ENCODE assay signal across 21 cellular contexts in genomic region chr18:24056506-24056905, GRCh38. TPM values are rescaled to one million over a fixed set of nuclear protein-coding genes. Genes with fewer than 3 reads are reported as not detected.
DNase-seq lines count a peak whose midpoint lies in the region; ATAC-seq and TF ChIP-seq lines count a peak whose summit lies in the region.
"Had no signal": no experiment of that assay in that cellular context is flagged by ENCODE, and none has a peak within 500 bp of the region (broad histone marks: within the 10 kb centered on the region; RNA-seq: fewer than 3 reads in every experiment).

No MANE protein-coding gene starts in this region.

- H3K4me3 Mint-ChIP-seq in activated CD8-positive, alpha-beta T cell treated with anti-CD3 and anti-CD28 coated beads for 36 hours: no peak overlapping the region
- no peak overlapping the region for H3K4me3 Mint-ChIP-seq in activated CD8-positive, alpha-beta T cell treated with anti-CD3 and anti-CD28 coated beads, Interleukin-2, amount 10 ng/mL, durations not matched to agents 7 days and 5 days
- H3K4me3 Mint-ChIP-seq in nephron progenitor cell (no peak overlapping the region), neural progenitor cell (no peak overlapping the region)

- no peaks in the 10 kb centered on the region for H3K9me3 ChIP-seq in DOHH2 (ENCODE audit: control insufficient read depth, insufficient read depth, low read length)
- no peaks in the 10 kb centered on the region for H3K9me3 ChIP-seq in adipocyte (ENCODE audit: control insufficient read depth, low read length)
- no peaks in the 10 kb centered on the region for H3K9me3 ChIP-seq in neural progenitor cell (ENCODE audit: low read depth)
- H3K9me3 ChIP-seq: psoas muscle, sigmoid colon had no signal

- H3F3A ChIP-seq in DOHH2 (ENCODE audit: control insufficient read depth, insufficient read depth) (0 out of 2 replicates have a peak, but pooled peaks cover 5% of the 10 kb centered on the region), neural progenitor cell (ENCODE audit: low read depth) (no peaks in the 10 kb centered on the region)

- H3K27me3 ChIP-seq in DOHH2 (ENCODE audit: control insufficient read depth, low read length) (no peaks in the 10 kb centered on the region), adipocyte (replicated peaks; ENCODE audit: control insufficient read depth, insufficient read depth, low read length) (no peaks in the 10 kb centered on the region), neural progenitor cell (no peaks in the 10 kb centered on the region)
- H3K27me3 ChIP-seq: sigmoid colon had no signal

- peaks cover 97% of the 10 kb centered on the region for H3K79me2 ChIP-seq in DOHH2 (ENCODE audit: control insufficient read depth, low read length)
- peaks cover 13% of the 10 kb centered on the region for H3K79me2 ChIP-seq in neural progenitor cell (ENCODE audit: low read depth)

- H3K36me3 ChIP-seq in DOHH2 (ENCODE audit: control insufficient read depth, low read length) (peaks cover 3% of the 10 kb centered on the region; the same call in 1 of the 2 replicates), adipocyte (ENCODE audit: control insufficient read depth, insufficient read depth, low read length, severe bottlenecking) (no peaks in the 10 kb centered on the region), neural progenitor cell (no peaks in the 10 kb centered on the region)
- H3K36me3 ChIP-seq: sigmoid colon had no signal

- H3K4me3 ChIP-seq in DOHH2 (ENCODE audit: low read length) (no peak overlapping the region), adipocyte (ENCODE audit: low read length) (peak overlapping the region; percentile 66), neural progenitor cell (no peak overlapping the region)
- H3K4me3 ChIP-seq: psoas muscle, sigmoid colon had no signal

- peaks cover 5% of the 10 kb centered on the region for H3K9me3 Mint-ChIP-seq in activated CD8-positive, alpha-beta T cell treated with anti-CD3 and anti-CD28 coated beads for 36 hours
- H3K9me3 Mint-ChIP-seq in activated CD8-positive, alpha-beta T cell treated with anti-CD3 and anti-CD28 coated beads, Interleukin-2, amount 10 ng/mL, durations not matched to agents 7 days and 5 days (ENCODE audit: insufficient read depth): no peaks in the 10 kb centered on the region
- H3K9me3 Mint-ChIP-seq in nephron progenitor cell (peaks cover 10% of the 10 kb centered on the region), neural progenitor cell (no peaks in the 10 kb centered on the region)
- H3K9me3 Mint-ChIP-seq: naive thymus-derived CD8-positive, alpha-beta T cell had no signal

- H4K20me1 ChIP-seq in DOHH2 (ENCODE audit: control insufficient read depth, insufficient read depth, low read depth, low read length): peaks cover 10% of the 10 kb centered on the region; the same call in 1 of the 2 replicates
- peaks cover 10% of the 10 kb centered on the region for H4K20me1 ChIP-seq in neural progenitor cell (ENCODE audit: low read depth)

- H3K4me2 ChIP-seq in DOHH2 (ENCODE audit: low read length) (peak overlapping the region; percentile 69), neural progenitor cell (no peak overlapping the region)

- POLR2A ChIA-PET in activated CD8-positive, alpha-beta T cell treated with anti-CD3 and anti-CD28 coated beads for 36 hours (lab: Charles Lee): interaction anchor here (0.8 to 1.0 kb wide), 2 partner anchors 13 to 42 kb away, joined by 3 read pairs; no protein-coding TSS in a partner anchor
- POLR2A ChIA-PET in activated CD8-positive, alpha-beta T cell treated with anti-CD3 and anti-CD28 coated beads, Interleukin-2, amount 10 ng/mL, durations not matched to agents 7 days and 5 days (lab: Charles Lee): no interaction called here

- H3K27me3 Mint-ChIP-seq in activated CD8-positive, alpha-beta T cell treated with anti-CD3 and anti-CD28 coated beads for 36 hours: no peaks in the 10 kb centered on the region
- no peaks in the 10 kb centered on the region for H3K27me3 Mint-ChIP-seq in activated CD8-positive, alpha-beta T cell treated with anti-CD3 and anti-CD28 coated beads, Interleukin-2, amount 10 ng/mL, durations not matched to agents 7 days and 5 days (ENCODE audit: low read depth)
- H3K27me3 Mint-ChIP-seq in nephron progenitor cell (ENCODE audit: low read depth, poor library complexity) (no peaks in the 10 kb centered on the region), neural progenitor cell (ENCODE audit: insufficient read depth, low read depth) (no peaks in the 10 kb centered on the region)
- H3K27me3 Mint-ChIP-seq: naive thymus-derived CD8-positive, alpha-beta T cell had no signal

- no peak for TF ChIP-seq CTCF in activated CD8-positive, alpha-beta T cell treated with anti-CD3 and anti-CD28 coated beads for 36 hours (IDR thresholded peaks at IDR 0.05)
- TF ChIP-seq CTCF in DOHH2 (IDR thresholded peaks at IDR 0.05; ENCODE audit: low read depth, low read length, poor library complexity, severe bottlenecking) (no peak), nephron progenitor cell (IDR thresholded peaks at IDR 0.05) (no peak), neural progenitor cell (IDR thresholded peaks at IDR 0.05) (no peak)

- H2AFZ ChIP-seq in neural progenitor cell (replicated peaks): no peak overlapping the region

- peaks cover 12% of the 10 kb centered on the region for H3K36me3 Mint-ChIP-seq in activated CD8-positive, alpha-beta T cell treated with anti-CD3 and anti-CD28 coated beads for 36 hours (ENCODE audit: low read depth)
- H3K36me3 Mint-ChIP-seq in activated CD8-positive, alpha-beta T cell treated with anti-CD3 and anti-CD28 coated beads, Interleukin-2, amount 10 ng/mL, durations not matched to agents 7 days and 5 days (ENCODE audit: low read depth): peaks cover 38% of the 10 kb centered on the region
- peaks cover 8% of the 10 kb centered on the region for H3K36me3 Mint-ChIP-seq in nephron progenitor cell (ENCODE audit: low read depth)
- H3K36me3 Mint-ChIP-seq in neural progenitor cell: peaks cover 2% of the 10 kb centered on the region

- H3K4me1 Mint-ChIP-seq in activated CD8-positive, alpha-beta T cell treated with anti-CD3 and anti-CD28 coated beads for 36 hours (ENCODE audit: low read depth): peaks cover 73% of the 10 kb centered on the region
- H3K4me1 Mint-ChIP-seq in activated CD8-positive, alpha-beta T cell treated with anti-CD3 and anti-CD28 coated beads, Interleukin-2, amount 10 ng/mL, durations not matched to agents 7 days and 5 days (ENCODE audit: low read depth): peaks cover 57% of the 10 kb centered on the region
- H3K4me1 Mint-ChIP-seq in nephron progenitor cell (peaks cover 33% of the 10 kb centered on the region), neural progenitor cell (peaks cover 25% of the 10 kb centered on the region)

- peaks cover 59% of the 10 kb centered on the region for H3K4me1 ChIP-seq in DOHH2 (ENCODE audit: control insufficient read depth, low read length)
- peaks cover 76% of the 10 kb centered on the region for H3K4me1 ChIP-seq in adipocyte (ENCODE audit: control insufficient read depth, insufficient read depth, low read length)
- H3K4me1 ChIP-seq in neural progenitor cell: peaks cover 14% of the 10 kb centered on the region
- H3K4me1 ChIP-seq: psoas muscle had no signal

- ATAC-seq in activated CD8-positive, alpha-beta T cell treated with anti-CD3 and anti-CD28 coated beads for 36 hours: no peak
- no peak for ATAC-seq in activated CD8-positive, alpha-beta T cell treated with anti-CD3 and anti-CD28 coated beads, Interleukin-2, amount 10 ng/mL, durations not matched to agents 7 days and 5 days
- ATAC-seq: esophagus mucosa; naive thymus-derived CD8-positive, alpha-beta T cell; psoas muscle had no signal

- CTCF ChIA-PET in activated CD8-positive, alpha-beta T cell treated with anti-CD3 and anti-CD28 coated beads for 36 hours (lab: Charles Lee): interaction anchor here (1.3 kb wide), 1 partner anchor 93 kb away, joined by 3 read pairs; no protein-coding TSS in a partner anchor
- CTCF ChIA-PET in activated CD8-positive, alpha-beta T cell treated with anti-CD3 and anti-CD28 coated beads, Interleukin-2, amount 10 ng/mL, durations not matched to agents 7 days and 5 days (lab: Charles Lee): interaction anchor here (1.3 kb wide), 1 partner anchor 20 kb away, joined by 4 read pairs; no protein-coding TSS in a partner anchor

- no peak overlapping the region for H3K27ac ChIP-seq in DOHH2 (ENCODE audit: low read depth, low read length)
- H3K27ac ChIP-seq in neural progenitor cell: no peak overlapping the region
- H3K27ac ChIP-seq: C4-2B, psoas muscle had no signal

- H3K9ac ChIP-seq in adipocyte (ENCODE audit: low read length) (peak overlapping the region; percentile 71), neural progenitor cell (no peak overlapping the region)

- no peaks in the 10 kb centered on the region for H3K9me2 ChIP-seq in DOHH2 (replicated peaks; ENCODE audit: control insufficient read depth, low read length)

- no peak for DNase-seq in activated CD8-positive, alpha-beta T cell treated with anti-CD3 and anti-CD28 coated beads for 36 hours
- DNase-seq in activated CD8-positive, alpha-beta T cell treated with anti-CD3 and anti-CD28 coated beads, Interleukin-2, amount 10 ng/mL, durations not matched to agents 7 days and 5 days: no peak
- DNase-seq in adipocyte (ENCODE audit: low read depth) (no peak), nephron progenitor cell (no peak), neural progenitor cell (ENCODE audit: low spot score) (no peak), LoVo (ENCODE audit: low spot score) (no peak), NCI-H1105 (lab: John Stamatoyannopoulos, UW) (no peak)
- DNase-seq: central memory CD4-positive, alpha-beta T cell; head of caudate nucleus; naive thymus-derived CD8-positive, alpha-beta T cell; NCI-H2107; OCI-M1; psoas muscle; sigmoid colon; stimulated activated CD4-positive, alpha-beta T cell treated with anti-CD3 and anti-CD28 coated beads, Interleukin-12 subunit alpha, Interleukin-12 subunit beta, amount 100 ng/mL, for 4 hours; stimulated activated CD4-positive, alpha-beta T cell treated with anti-CD3 and anti-CD28 coated beads, Interleukin-4, amount 100 ng/mL, for 1 hour; T-helper 1 cell; trophoblast cell had no signal

- H3K27ac Mint-ChIP-seq in activated CD8-positive, alpha-beta T cell treated with anti-CD3 and anti-CD28 coated beads for 36 hours: peak overlapping the region; percentile 82
- H3K27ac Mint-ChIP-seq in activated CD8-positive, alpha-beta T cell treated with anti-CD3 and anti-CD28 coated beads, Interleukin-2, amount 10 ng/mL, durations not matched to agents 7 days and 5 days: no peak overlapping the region
- H3K27ac Mint-ChIP-seq in nephron progenitor cell (peak overlapping the region; percentile 32), neural progenitor cell (no peak overlapping the region)

- intact Hi-C loops in activated CD8-positive, alpha-beta T cell treated with anti-CD3 and anti-CD28 coated beads for 36 hours (cut with micrococcal nuclease): no loop called here

RNA-seq across cellular contexts. Expression of gene TTC39C, which starts 42.0 kb away (rescaled TPM):
- total RNA-seq in activated CD8-positive, alpha-beta T cell treated with anti-CD3 and anti-CD28 coated beads for 36 hours: 10 to 100 TPM; 37.9 to 43.0 TPM
- total RNA-seq in activated CD8-positive, alpha-beta T cell treated with anti-CD3 and anti-CD28 coated beads, Interleukin-2, amount 10 ng/mL, durations not matched to agents 7 days and 5 days: 10 to 100 TPM; 71.5 to 72.2 TPM
- total RNA-seq in neural progenitor cell (ENCODE audit: low replicate concordance): 26.1 and 27.6 TPM in 2 replicates

Comparison
In these comparisons a context has a peak if more than half of its experiments do, and no peak if none do; other contexts are left out.
1. H3K27ac Mint-ChIP-seq: peak in activated CD8-positive, alpha-beta T cell treated with anti-CD3 and anti-CD28 coated beads for 36 hours (single experiment) and nephron progenitor cell (single experiment); none in activated CD8-positive, alpha-beta T cell treated with anti-CD3 and anti-CD28 coated beads, Interleukin-2, amount 10 ng/mL, durations not matched to agents 7 days and 5 days (single experiment) and neural progenitor cell (single experiment).